In genomic region chr11:123188508-123189165, GRCh38 we compare ENCODE assay signal across 10 cellular contexts. TPM values are rescaled to one million over a fixed set of nuclear protein-coding genes. Genes with fewer than 3 reads are reported as not detected.
DNase-seq lines count a peak whose midpoint lies in the region; ATAC-seq and TF ChIP-seq lines count a peak whose summit lies in the region.
"Had no signal": no experiment of that assay in that cellular context is flagged by ENCODE, and none has a peak within 500 bp of the region (broad histone marks: within the 10 kb centered on the region; RNA-seq: fewer than 3 reads in every experiment).

No MANE protein-coding gene starts in this region.

- 4% methylated on average over 5 of the region's 5 CpGs for WGBS in mammary epithelial cell (ENCODE audit: low coverage, missing lambda C conversion rate)

- intact Hi-C loops in mammary epithelial cell (cut with micrococcal nuclease): loop anchor here (2.0 to 5.0 kb wide), 3 partner anchors 58 to 126 kb away; partner anchors contain the start of gene HSPA8

- in situ Hi-C loops in mammary epithelial cell (cut with MboI; ENCODE audit: low sequenced_read_pairs in 2 of 2): no loop called here
- in situ Hi-C loops in GM13976 (cut with MboI; ENCODE audit: low sequenced_read_pairs, unreplicated experiment): no loop called here

- H4K20me1 ChIP-seq in mammary epithelial cell (ENCODE audit: insufficient read depth, low read length): no peaks in the 10 kb centered on the region

- H3K36me3 ChIP-seq in mammary epithelial cell (ENCODE audit: insufficient read depth, low read length): peaks cover 3% of the 10 kb centered on the region
- H3K36me3 ChIP-seq: WERI-Rb-1 had no signal

- CTCF ChIA-PET in mammary epithelial cell (lab: Charles Lee; ENCODE audit: low non-redundant PET): interaction anchor here (0.7 to 0.8 kb wide), 2 partner anchors 59 to 77 kb away, joined by 3 to 5 read pairs; no protein-coding TSS in a partner anchor

- TF ChIP-seq CTCF in mammary epithelial cell (conservative IDR thresholded peaks at IDR 0.05 in 1 of 2, IDR thresholded peaks at IDR 0.05 in 1 of 2; ENCODE audit: extremely low read depth in 1 of 2, insufficient read depth in 1 of 2, low read depth in 1 of 2, low read length in 2 of 2) (no peak), GM13976 (IDR thresholded peaks at IDR 0.05; ENCODE audit: borderline replicate concordance, control extremely low read depth, extremely low read depth, insufficient read depth, missing control alignments) (no peak)

- peak overlapping the region; percentile 2 to 24 (median 5) for H3K4me3 ChIP-seq in mammary epithelial cell (replicated peaks in 1 of 3; ENCODE audit: insufficient read depth in 1 of 3, low read depth in 2 of 3, low read length in 3 of 3)

- H3K9ac ChIP-seq in mammary epithelial cell (ENCODE audit: insufficient read depth, low read length): peak overlapping the region; percentile 25

- ATAC-seq in GM21423 (IDR thresholded peaks at IDR 0.05; ENCODE audit: unreplicated experiment) (no peak), HG03095 (IDR thresholded peaks at IDR 0.05; ENCODE audit: unreplicated experiment) (no peak)
- ATAC-seq: esophagus mucosa had no signal

- peaks cover 90% of the 10 kb centered on the region for H3K79me2 ChIP-seq in mammary epithelial cell (ENCODE audit: insufficient read depth, low read length)

- peak overlapping the region; percentile 57 for H3K27ac ChIP-seq in mammary epithelial cell (ENCODE audit: insufficient read depth, low read depth, low read length)
- H3K27ac ChIP-seq: WERI-Rb-1 had no signal

- peak; percentile 73 for DNase-seq in HS-5 (ENCODE audit: low read depth)
- DNase-seq in mammary epithelial cell: peak; percentile 68
- DNase-seq in hippocampal formation (lab: John Stamatoyannopoulos, UW): peak; percentile 32 to 63
- peak; percentile 78 for DNase-seq in stromal cell of bone marrow (ENCODE audit: low read depth)
- no peak for DNase-seq in activated effector memory CD4-positive, alpha-beta T cell treated with Interleukin-2 at 50 U/mL for 16 hours
- no peak for DNase-seq in GM13976 (ENCODE audit: low spot score)
- DNase-seq: WERI-Rb-1 had no signal

- no peaks in the 10 kb centered on the region for H3K27me3 ChIP-seq in mammary epithelial cell (ENCODE audit: insufficient read depth, low read length)

- H3K4me1 ChIP-seq in mammary epithelial cell (ENCODE audit: insufficient read depth, low read length): peaks cover 74% of the 10 kb centered on the region

- peak overlapping the region; percentile 40 for H2AFZ ChIP-seq in mammary epithelial cell (ENCODE audit: low read depth, low read length)

- dilution Hi-C loops in mammary epithelial cell (cut with HindIII; ENCODE audit: low sequenced_read_pairs): no loop called here

- H3K4me2 ChIP-seq in mammary epithelial cell (ENCODE audit: insufficient read depth, low read depth, low read length): peak overlapping the region; percentile 63

- no peaks in the 10 kb centered on the region for H3K9me3 ChIP-seq in mammary epithelial cell (replicated peaks; ENCODE audit: insufficient read depth, low read length)

- no TSS peak for BruUV-seq in mammary epithelial cell (replicated peaks; lab: Mats Ljungman, UMichigan)

RNA-seq across cellular contexts. Expression of gene CLMP, which starts 6.4 kb away (rescaled TPM):
- 100 to 1,000 TPM; 110 to 175 TPM for total RNA-seq in mammary epithelial cell
- polyA plus RNA-seq in mammary epithelial cell: 95.5 TPM
- 121 TPM for polyA minus RNA-seq in mammary epithelial cell

Comparison
In these comparisons a context has a peak if more than half of its experiments do, and no peak if none do; other contexts are left out.
1. DNase-seq: peak in HS-5 (single experiment), mammary epithelial cell (single experiment), hippocampal formation (2 of 2) and stromal cell of bone marrow (single experiment); none in activated effector memory CD4-positive, alpha-beta T cell treated with Interleukin-2 at 50 U/mL for 16 hours (single experiment) and GM13976 (single experiment).